1 cellular context compared by ENCODE assay signal in the genomic region with DNA sequence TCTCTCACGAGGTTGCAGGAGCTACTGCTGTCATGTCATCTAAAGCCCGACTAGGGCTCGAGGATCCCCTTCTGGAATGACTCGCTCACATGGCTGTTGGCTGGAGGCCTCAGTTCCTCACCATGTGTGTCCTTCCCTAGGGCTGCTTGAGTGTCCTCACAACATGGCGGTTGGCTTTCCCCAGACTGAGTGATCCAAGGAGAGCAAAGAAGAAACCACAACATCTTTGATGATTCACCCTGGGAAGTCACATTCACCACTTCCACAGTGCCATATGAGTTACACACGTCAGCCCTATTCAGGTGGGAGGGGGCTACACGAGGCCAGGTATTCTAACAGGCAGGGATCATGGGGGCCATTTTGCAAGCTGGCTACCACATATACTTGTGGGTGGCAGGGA.
A peak's percentile ranks its signal among the peaks of the same experiment; 100 is the strongest.
TF ChIP-seq lines count a peak whose summit lies in the region.

No MANE protein-coding gene starts in this region.

TF ChIP-seq in K562, 482 proteins besides CTCF, POLR2A, EP300 and RAD21:
- TF ChIP-seq JUN (IDR thresholded peaks at IDR 0.05; ENCODE audit: borderline replicate concordance, low read depth, low read length) (0 out of 2 replicates have a peak, but pooled peaks have one; percentile 39), JUN (CRISPR knock-in tag; IDR thresholded peaks at IDR 0.05; ENCODE audit: borderline replicate concordance) (no peak), TRIM24 (IDR thresholded peaks at IDR 0.05) (0 out of 4 replicates have a peak, but pooled peaks of 1 of the 2 experiments have one; percentile 37), NR0B1 (IDR thresholded peaks at IDR 0.05; ENCODE audit: partially characterized antibody) (no peak), ZNF431 (CRISPR knock-in tag; IDR thresholded peaks at IDR 0.05) (peak; percentile 31; the same call in 1 of the 2 replicates), YY1 (IDR thresholded peaks at IDR 0.05; ENCODE audit: borderline replicate concordance in 1 of 3, control insufficient read depth in 1 of 3, extremely low read depth in 1 of 3, insufficient read depth in 3 of 3, insufficient read length in 1 of 3, insufficient replicate concordance in 2 of 3, low read depth in 1 of 3, low read length in 2 of 3) (peak in 1 of 3 experiments; percentile 84), FOSL1 (tag; conservative IDR thresholded peaks at IDR 0.05) (peak; percentile 25; the same call in 1 of the 2 replicates), JUND (IDR thresholded peaks at IDR 0.05; ENCODE audit: borderline replicate concordance, low read depth, low read length) (peak; percentile 42; the same call in 1 of the 2 replicates), JUND (tag; IDR thresholded peaks at IDR 0.05; ENCODE audit: borderline replicate concordance, low read depth, low read length) (no peak), PYGO2 (tag; IDR thresholded peaks at IDR 0.05) (no peak)
- TF ChIP-seq, protein P1, sequence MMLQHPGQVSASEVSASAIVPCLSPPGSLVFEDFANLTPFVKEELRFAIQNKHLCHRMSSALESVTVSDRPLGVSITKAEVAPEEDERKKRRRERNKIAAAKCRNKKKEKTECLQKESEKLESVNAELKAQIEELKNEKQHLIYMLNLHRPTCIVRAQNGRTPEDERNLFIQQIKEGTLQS (IDR thresholded peaks at IDR 0.05): peak; percentile 27; the same call in 1 of the 2 replicates
- TF ChIP-seq, protein P1 (CRISPR knock-in tag; conservative IDR thresholded peaks at IDR 0.05): no peak
TF ChIP-seq in K562: peak in this region for 7.
